In genomic region chr1:53316742-53317650, GRCh38 we compare ENCODE assay signal across 14 cellular contexts. TPM values are rescaled to one million over a fixed set of nuclear protein-coding genes. Genes with fewer than 3 reads are reported as not detected.
DNase-seq lines count a peak whose midpoint lies in the region; ATAC-seq and TF ChIP-seq lines count a peak whose summit lies in the region.
"Had no signal": no experiment of that assay in that cellular context is flagged by ENCODE, and none has a peak within 500 bp of the region (broad histone marks: within the 10 kb centered on the region; RNA-seq: fewer than 3 reads in every experiment).

No MANE protein-coding gene starts in this region.

- DNase-seq in breast epithelium (ENCODE audit: low spot score in 2 of 2) (no peak), mammary epithelial cell (no peak), NCI-H524 treated with DMSO at 0.1 percent for 48 hours (lab: John Stamatoyannopoulos, UW) (peak; percentile 57), tibial nerve (ENCODE audit: low spot score in 2 of 2) (no peak), NCI-H345 treated with DMSO at 0.1 percent for 48 hours (lab: John Stamatoyannopoulos, UW; ENCODE audit: unreplicated experiment) (no peak)
- DNase-seq: activated B cell treated with CpG ODN at 0.5 μM for 24 hours; activated gamma-delta T cell treated with Interleukin-2 at 50 U/mL for 16 hours; GF-D8; natural killer cell; NCI-H187 treated with DMSO at 0.1 percent for 48 hours; stimulated activated CD4-positive, alpha-beta T cell treated with anti-CD3 and anti-CD28 coated beads, Interleukin-12 subunit alpha, Interleukin-12 subunit beta, amount 100 ng/mL, for 4 hours had no signal

- no peaks in the 10 kb centered on the region for H3K9me3 Mint-ChIP-seq in dendritic cell treated with granulocyte-macrophage colony-stimulating factor and Interleukin-4, amounts not matched to agents 40 ng/mL and 50 ng/mL, for 4 days
- no peaks in the 10 kb centered on the region for H3K9me3 Mint-ChIP-seq in stimulated activated memory B cell treated with anti-CD40 and anti-IgM and Interleukin-4, amounts not matched to agents 10 μg/mL and 1 μg/mL and 100 μg/mL, for 72 hours
- H3K9me3 Mint-ChIP-seq: activated B cell treated with CpG ODN at 0.5 μM for 24 hours, natural killer cell had no signal

- CTCF ChIA-PET in mammary epithelial cell (lab: Charles Lee; ENCODE audit: low non-redundant PET), result no interaction called here

- H3K27me3 Mint-ChIP-seq in dendritic cell treated with granulocyte-macrophage colony-stimulating factor and Interleukin-4, amounts not matched to agents 40 ng/mL and 50 ng/mL, for 4 days, result no peaks in the 10 kb centered on the region
- no peaks in the 10 kb centered on the region for H3K27me3 Mint-ChIP-seq in stimulated activated memory B cell treated with anti-CD40 and anti-IgM and Interleukin-4, amounts not matched to agents 10 μg/mL and 1 μg/mL and 100 μg/mL, for 72 hours
- H3K27me3 Mint-ChIP-seq: activated B cell treated with CpG ODN at 0.5 μM for 24 hours had no signal

- H3K27ac ChIP-seq in breast epithelium (peak overlapping the region; percentile 65 to 74), mammary epithelial cell (ENCODE audit: insufficient read depth, low read depth, low read length) (no peak overlapping the region), tibial nerve (no peak overlapping the region)

- H2AFZ ChIP-seq in mammary epithelial cell (ENCODE audit: low read depth, low read length), result no peak overlapping the region

- peaks cover 27% of the 10 kb centered on the region for H3K4me1 Mint-ChIP-seq in dendritic cell treated with granulocyte-macrophage colony-stimulating factor and Interleukin-4, amounts not matched to agents 40 ng/mL and 50 ng/mL, for 4 days (ENCODE audit: low read depth)
- H3K4me1 Mint-ChIP-seq in stimulated activated memory B cell treated with anti-CD40 and anti-IgM and Interleukin-4, amounts not matched to agents 10 μg/mL and 1 μg/mL and 100 μg/mL, for 72 hours, result peaks cover 62% of the 10 kb centered on the region

- H3K9me3 ChIP-seq in breast epithelium, result no peaks in the 10 kb centered on the region
- H3K9me3 ChIP-seq in mammary epithelial cell (replicated peaks; ENCODE audit: insufficient read depth, low read length), result no peaks in the 10 kb centered on the region
- no peaks in the 10 kb centered on the region for H3K9me3 ChIP-seq in tibial nerve

- intact Hi-C loops in breast epithelium (cut with DNase I; ENCODE audit: low total_unique reads) (no loop called here), mammary epithelial cell (cut with micrococcal nuclease) (no loop called here)
- intact Hi-C loops in dendritic cell treated with granulocyte-macrophage colony-stimulating factor and Interleukin-4, amounts not matched to agents 40 ng/mL and 50 ng/mL, for 4 days (cut with micrococcal nuclease), result no loop called here

- TF ChIP-seq POLR2A in breast epithelium (IDR thresholded peaks at IDR 0.05) (no peak), tibial nerve (IDR thresholded peaks at IDR 0.05) (no peak)

- no peak for TF ChIP-seq CTCF in breast epithelium (IDR thresholded peaks at IDR 0.05)
- no peak for TF ChIP-seq CTCF in mammary epithelial cell (conservative IDR thresholded peaks at IDR 0.05 in 1 of 2, IDR thresholded peaks at IDR 0.05 in 1 of 2; ENCODE audit: extremely low read depth in 1 of 2, insufficient read depth in 1 of 2, low read depth in 1 of 2, low read length in 2 of 2)
- TF ChIP-seq CTCF in tibial nerve (IDR thresholded peaks at IDR 0.05), result no peak

- dilution Hi-C loops in mammary epithelial cell (cut with HindIII; ENCODE audit: low sequenced_read_pairs), result no loop called here

- no TSS peak for BruUV-seq in mammary epithelial cell (replicated peaks; lab: Mats Ljungman, UMichigan)

- H3K36me3 ChIP-seq in breast epithelium, result no peaks in the 10 kb centered on the region
- H3K36me3 ChIP-seq in mammary epithelial cell (ENCODE audit: insufficient read depth, low read length), result peaks cover 8% of the 10 kb centered on the region
- no peaks in the 10 kb centered on the region for H3K36me3 ChIP-seq in tibial nerve

- H3K4me1 ChIP-seq in breast epithelium (no peaks in the 10 kb centered on the region), mammary epithelial cell (ENCODE audit: insufficient read depth, low read length) (peaks cover 8% of the 10 kb centered on the region), tibial nerve (no peaks in the 10 kb centered on the region)

- H3K27ac Mint-ChIP-seq in dendritic cell treated with granulocyte-macrophage colony-stimulating factor and Interleukin-4, amounts not matched to agents 40 ng/mL and 50 ng/mL, for 4 days, result peak overlapping the region; percentile 6
- peak overlapping the region; percentile 36 for H3K27ac Mint-ChIP-seq in stimulated activated memory B cell treated with anti-CD40 and anti-IgM and Interleukin-4, amounts not matched to agents 10 μg/mL and 1 μg/mL and 100 μg/mL, for 72 hours
- H3K27ac Mint-ChIP-seq: activated B cell treated with CpG ODN at 0.5 μM for 24 hours, natural killer cell had no signal

- no peak overlapping the region for H3K4me2 ChIP-seq in mammary epithelial cell (ENCODE audit: insufficient read depth, low read depth, low read length)

- no peak overlapping the region for H3K4me3 ChIP-seq in breast epithelium
- no peak overlapping the region for H3K4me3 ChIP-seq in mammary epithelial cell (replicated peaks in 1 of 3; ENCODE audit: insufficient read depth in 1 of 3, low read depth in 2 of 3, low read length in 3 of 3)
- H3K4me3 ChIP-seq in tibial nerve, result no peak overlapping the region

- WGBS in mammary epithelial cell (ENCODE audit: low coverage, missing lambda C conversion rate), result 83% methylated on average over 14 of the region's 19 CpGs
- 60 to 62% methylated on average over 16 to 19 of the region's 19 CpGs for WGBS in tibial nerve, 2 donors

- peaks cover 97% of the 10 kb centered on the region for H3K79me2 ChIP-seq in mammary epithelial cell (ENCODE audit: insufficient read depth, low read length)

- H3K36me3 Mint-ChIP-seq in dendritic cell treated with granulocyte-macrophage colony-stimulating factor and Interleukin-4, amounts not matched to agents 40 ng/mL and 50 ng/mL, for 4 days (ENCODE audit: low read depth), result peaks cover 80% of the 10 kb centered on the region
- peaks cover 54% of the 10 kb centered on the region for H3K36me3 Mint-ChIP-seq in stimulated activated memory B cell treated with anti-CD40 and anti-IgM and Interleukin-4, amounts not matched to agents 10 μg/mL and 1 μg/mL and 100 μg/mL, for 72 hours
- H3K36me3 Mint-ChIP-seq: natural killer cell had no signal

- H3K27me3 ChIP-seq in breast epithelium (no peaks in the 10 kb centered on the region), mammary epithelial cell (ENCODE audit: insufficient read depth, low read length) (no peaks in the 10 kb centered on the region), tibial nerve (no peaks in the 10 kb centered on the region)

- H4K20me1 ChIP-seq in mammary epithelial cell (ENCODE audit: insufficient read depth, low read length), result no peaks in the 10 kb centered on the region

- no peak overlapping the region for H3K9ac ChIP-seq in mammary epithelial cell (ENCODE audit: insufficient read depth, low read length)

- no peak for TF ChIP-seq EP300 in tibial nerve (IDR thresholded peaks at IDR 0.05)

- no peak overlapping the region for H3K4me3 Mint-ChIP-seq in dendritic cell treated with granulocyte-macrophage colony-stimulating factor and Interleukin-4, amounts not matched to agents 40 ng/mL and 50 ng/mL, for 4 days
- H3K4me3 Mint-ChIP-seq in stimulated activated memory B cell treated with anti-CD40 and anti-IgM and Interleukin-4, amounts not matched to agents 10 μg/mL and 1 μg/mL and 100 μg/mL, for 72 hours, result no peak overlapping the region
- H3K4me3 Mint-ChIP-seq: activated B cell treated with CpG ODN at 0.5 μM for 24 hours, natural killer cell had no signal

- ATAC-seq in stimulated activated memory B cell treated with anti-CD40 and anti-IgM and Interleukin-4, amounts not matched to agents 10 μg/mL and 1 μg/mL and 100 μg/mL, for 72 hours, result no peak
- no peak for ATAC-seq in HG03460 (IDR thresholded peaks at IDR 0.05; ENCODE audit: unreplicated experiment)
- ATAC-seq: natural killer cell had no signal

- in situ Hi-C loops in mammary epithelial cell (cut with MboI; ENCODE audit: low sequenced_read_pairs in 2 of 2), result no loop called here

RNA-seq across cellular contexts. Expression of gene LRP8, which starts 10.9 kb away (rescaled TPM):
- total RNA-seq in breast epithelium, result 10 to 100 TPM in 1 of 3 donors, 1 to 10 TPM in 2; 1.6 to 14.7 (median 6.3) TPM
- total RNA-seq in mammary epithelial cell, result 10 to 100 TPM; 18.5 to 50.1 TPM
- polyA plus RNA-seq in mammary epithelial cell, result 68.6 TPM
- 212 TPM for polyA minus RNA-seq in mammary epithelial cell
- total RNA-seq in tibial nerve, result 10 to 100 TPM in 1 of 4 donors, 1 to 10 TPM in 3; 2.2 to 15.0 (median 2.5) TPM

Comparison
In these comparisons a context has a peak if more than half of its experiments do, and no peak if none do; other contexts are left out.
1. H3K27ac ChIP-seq: peak in breast epithelium (2 of 2); none in mammary epithelial cell (single experiment) and tibial nerve (0 of 4).